14 cellular contexts compared by ENCODE assay signal in the genomic region with DNA sequence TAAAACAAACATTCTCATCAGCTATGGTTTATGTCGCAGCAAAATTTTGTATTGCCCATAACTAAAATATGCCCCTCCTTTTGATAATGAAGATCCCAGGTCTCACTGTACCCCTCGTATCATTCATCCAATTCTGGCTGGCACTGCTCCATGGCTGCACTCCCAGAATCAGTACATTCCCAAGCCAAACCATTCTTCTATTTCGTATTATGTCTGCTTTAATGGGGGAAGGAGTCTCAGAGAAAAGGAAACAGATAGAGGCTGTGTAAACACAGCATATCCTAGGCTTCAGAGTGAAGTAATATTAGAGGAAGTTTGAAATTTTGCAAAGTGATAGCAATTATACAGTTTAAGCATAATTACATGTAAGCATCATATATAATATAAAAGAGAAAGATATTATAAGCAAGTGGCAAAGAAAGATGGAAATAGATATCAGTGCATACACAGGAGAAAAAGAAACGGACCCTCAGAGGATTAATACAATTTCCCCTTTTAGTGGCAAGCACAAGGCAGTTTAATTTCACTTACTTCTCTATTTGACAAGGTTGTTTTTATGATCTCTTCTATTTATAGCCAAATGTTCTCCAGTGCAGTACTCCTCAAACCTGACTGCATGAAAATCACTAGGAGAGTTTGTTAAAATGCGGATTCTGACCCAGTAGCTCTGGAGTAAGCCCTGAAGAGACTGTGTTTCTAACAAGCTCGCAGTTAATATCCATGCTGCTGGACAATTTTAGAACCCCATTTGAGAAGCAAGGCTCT. TPM values are rescaled to one million over a fixed set of nuclear protein-coding genes. Genes with fewer than 3 reads are reported as not detected.
DNase-seq lines count a peak whose midpoint lies in the region; ATAC-seq and TF ChIP-seq lines count a peak whose summit lies in the region.
"Had no signal": no experiment of that assay in that cellular context is flagged by ENCODE, and none has a peak within 500 bp of the region (broad histone marks: within the 10 kb centered on the region; RNA-seq: fewer than 3 reads in every experiment).

No MANE protein-coding gene starts in this region.

- ATAC-seq in left lung = peak; percentile 54
- ATAC-seq in HG02852 (IDR thresholded peaks at IDR 0.05; ENCODE audit: unreplicated experiment) = no peak
- ATAC-seq: K562 had no signal

- H3K27ac ChIP-seq in left lung (peak overlapping the region; percentile 30 to 67), suprapubic skin (peak overlapping the region; percentile 52)
- H3K27ac ChIP-seq: cardiac muscle cell had no signal

- H3K9me3 ChIP-seq in left lung (no peaks in the 10 kb centered on the region), suprapubic skin (no peaks in the 10 kb centered on the region)

- intact Hi-C loops in left lung (cut with DNase I) = no loop called here

- TF ChIP-seq CTCF in left lung (IDR thresholded peaks at IDR 0.05) (no peak), suprapubic skin (IDR thresholded peaks at IDR 0.05) (no peak)

- peaks cover 0 to 41% of the 10 kb centered on the region in 2 donors for H3K4me1 ChIP-seq in left lung
- H3K4me1 ChIP-seq in suprapubic skin = peaks cover 10% of the 10 kb centered on the region

- TF ChIP-seq EP300 in suprapubic skin (IDR thresholded peaks at IDR 0.05) = no peak

- H3K27me3 ChIP-seq in left lung = no peaks in the 10 kb centered on the region
- H3K27me3 ChIP-seq in suprapubic skin = no peaks in the 10 kb centered on the region
- H3K27me3 ChIP-seq: cardiac muscle cell had no signal

- peak overlapping the region in 1 of 2 donors; percentile 10 for H3K4me3 ChIP-seq in left lung
- H3K4me3 ChIP-seq in suprapubic skin = peak overlapping the region; percentile 14
- H3K4me3 ChIP-seq: cardiac muscle cell, K562 had no signal

- WGBS in suprapubic skin = 52% methylated on average over 6 of the region's 6 CpGs

- DNase-seq in NAMALWA (ENCODE audit: low spot score) = peak; percentile 2
- peak; percentile 16 for DNase-seq in cerebellar cortex (ENCODE audit: low spot score)
- no peak for DNase-seq in left lung
- DNase-seq in suprapubic skin (ENCODE audit: low spot score in 2 of 2) = no peak
- DNase-seq in activated CD4-positive, alpha-beta T cell treated with anti-CD3 and anti-CD28 coated beads for 4 hours = no peak
- no peak for DNase-seq in HuH-7 (ENCODE audit: low spot score)
- DNase-seq in EL = no peak
- DNase-seq: hippocampal formation; NCI-H524 treated with DMSO at 0.1 percent for 48 hours; stimulated activated CD4-positive, alpha-beta T cell treated with anti-CD3 and anti-CD28 coated beads, Interleukin-4, amount 100 ng/mL, for 4 hours; T-helper 1 cell had no signal

- TF ChIP-seq POLR2A in suprapubic skin (IDR thresholded peaks at IDR 0.05) = no peak

- H3K36me3 ChIP-seq in left lung = no peaks in the 10 kb centered on the region
- H3K36me3 ChIP-seq in suprapubic skin = no peaks in the 10 kb centered on the region
- H3K36me3 ChIP-seq: cardiac muscle cell had no signal

RNA-seq across cellular contexts. Expression of gene TENT5A, which starts 56.5 kb away (rescaled TPM):
- total RNA-seq in left lung (10 to 100 TPM; 15.2 to 23.2 TPM), suprapubic skin (10 to 100 TPM; 19.1 to 36.4 (median 26.9) TPM)

Comparison
In these comparisons a context has a peak if more than half of its experiments do, and no peak if none do; other contexts are left out.
1. DNase-seq: peak in NAMALWA (single experiment) and cerebellar cortex (single experiment); none in left lung (0 of 2), suprapubic skin (0 of 2), activated CD4-positive, alpha-beta T cell treated with anti-CD3 and anti-CD28 coated beads for 4 hours (0 of 2), HuH-7 (single experiment) and EL (single experiment).